In the genomic region with DNA sequence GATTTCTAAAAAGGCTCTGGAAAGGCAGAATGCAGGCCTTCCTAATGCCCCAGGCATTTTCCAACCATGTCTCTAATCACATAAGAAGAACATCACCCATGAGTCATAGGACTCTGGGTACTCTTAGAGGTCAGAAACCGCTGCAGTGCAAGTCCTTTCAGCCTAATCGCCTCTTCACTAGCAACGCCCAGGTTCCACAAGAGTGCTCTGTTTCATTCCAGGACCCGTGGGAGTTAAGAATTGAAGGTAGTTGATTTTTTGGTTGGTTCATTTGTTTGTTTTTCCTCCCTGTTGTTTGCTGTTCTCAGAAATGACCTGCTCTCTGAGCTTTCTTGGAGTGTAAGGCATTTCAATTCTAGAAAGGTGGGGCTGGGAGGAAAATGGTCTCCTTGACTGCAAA, we compare ENCODE assay signal across 8 cellular contexts.
DNase-seq lines count a peak whose midpoint lies in the region; ATAC-seq and TF ChIP-seq lines count a peak whose summit lies in the region.

No MANE protein-coding gene starts in this region.

- no peaks in the 10 kb centered on the region for H3K79me2 ChIP-seq in Karpas-422 (ENCODE audit: low read length)

- H3K4me2 ChIP-seq in Karpas-422 (ENCODE audit: low read depth, low read length, poor library complexity, severe bottlenecking): no peak overlapping the region

- no peaks in the 10 kb centered on the region for H4K20me1 ChIP-seq in Karpas-422 (ENCODE audit: insufficient read depth, low read depth, low read length)

- no peaks in the 10 kb centered on the region for H3K27me3 Mint-ChIP-seq in activated T-helper 1 cell treated with anti-CD3 and anti-CD28 coated beads, Interleukin-12 subunit alpha, Interleukin-12 subunit beta, Interleukin-2, Interleukin-4 antibody, amounts not matched to agents 30 ng/mL and 10 ng/mL and 1 ng/mL, durations not matched to agents 14 hours and 24 hours and 36 hours (ENCODE audit: insufficient read depth)

- peak; percentile 44 for DNase-seq in AG04449 (ENCODE audit: low read depth, low spot score)
- DNase-seq in activated T-helper 1 cell treated with anti-CD3 and anti-CD28 coated beads, Interleukin-12 subunit alpha, Interleukin-12 subunit beta, Interleukin-2, Interleukin-4 antibody, amounts not matched to agents 30 ng/mL and 10 ng/mL and 1 ng/mL, durations not matched to agents 14 hours and 24 hours and 36 hours (ENCODE audit: low spot score): no peak
- DNase-seq in myocyte (ENCODE audit: low read depth): peak; percentile 53
- DNase-seq in effector CD4-positive, alpha-beta T cell: no peak
- no peak for DNase-seq in Karpas-422
- no peak for DNase-seq in NCI-H524 treated with DMSO at 0.1 percent for 48 hours (lab: John Stamatoyannopoulos, UW)

- H3K9me3 Mint-ChIP-seq in activated T-helper 1 cell treated with anti-CD3 and anti-CD28 coated beads, Interleukin-12 subunit alpha, Interleukin-12 subunit beta, Interleukin-2, Interleukin-4 antibody, amounts not matched to agents 30 ng/mL and 10 ng/mL and 1 ng/mL, durations not matched to agents 14 hours and 24 hours and 36 hours: no peaks in the 10 kb centered on the region

- H3K4me3 Mint-ChIP-seq in activated T-helper 1 cell treated with anti-CD3 and anti-CD28 coated beads, Interleukin-12 subunit alpha, Interleukin-12 subunit beta, Interleukin-2, Interleukin-4 antibody, amounts not matched to agents 30 ng/mL and 10 ng/mL and 1 ng/mL, durations not matched to agents 14 hours and 24 hours and 36 hours: peak overlapping the region; percentile 20

- H3K9ac ChIP-seq in Karpas-422 (ENCODE audit: low read length): no peak overlapping the region

- peak; percentile 48 for ATAC-seq in GM18868 (IDR thresholded peaks at IDR 0.05; ENCODE audit: unreplicated experiment)
- peak; percentile 35 for ATAC-seq in HG03457 (IDR thresholded peaks at IDR 0.05; ENCODE audit: unreplicated experiment)

- H3K9me3 ChIP-seq in Karpas-422 (ENCODE audit: low read length): no peaks in the 10 kb centered on the region

- CTCF ChIA-PET in AG04449 (lab: Yijun Ruan, JAX): interaction anchor here (1.3 kb wide), 1 partner anchor 11 kb away, joined by 3 read pairs; no protein-coding TSS in a partner anchor

- no peak overlapping the region for H2AFZ ChIP-seq in Karpas-422 (ENCODE audit: low read length)

- no peak overlapping the region for H3K4me3 ChIP-seq in AG04449 (ENCODE audit: low read depth, low read length)
- no peak overlapping the region for H3K4me3 ChIP-seq in Karpas-422 (ENCODE audit: low read length)

- H3K4me1 ChIP-seq in Karpas-422 (ENCODE audit: low read length): no peaks in the 10 kb centered on the region

- no peaks in the 10 kb centered on the region for H3K36me3 ChIP-seq in Karpas-422 (ENCODE audit: insufficient read depth, low read length)

- no peak for TF ChIP-seq CTCF in AG04449 (IDR thresholded peaks at IDR 0.05; ENCODE audit: insufficient read depth, low read length, missing control alignments)

- intact Hi-C loops in activated T-helper 1 cell treated with anti-CD3 and anti-CD28 coated beads, Interleukin-12 subunit alpha, Interleukin-12 subunit beta, Interleukin-2, Interleukin-4 antibody, amounts not matched to agents 30 ng/mL and 10 ng/mL and 1 ng/mL, durations not matched to agents 14 hours and 24 hours and 36 hours (cut with micrococcal nuclease): loop anchor here (1.0 to 10.0 kb wide), 12 partner anchors 57 to 1528 kb away; no protein-coding TSS in a partner anchor

- POLR2A ChIA-PET in AG04449 (lab: Yijun Ruan, JAX): no interaction called here

- H3K27ac Mint-ChIP-seq in activated T-helper 1 cell treated with anti-CD3 and anti-CD28 coated beads, Interleukin-12 subunit alpha, Interleukin-12 subunit beta, Interleukin-2, Interleukin-4 antibody, amounts not matched to agents 30 ng/mL and 10 ng/mL and 1 ng/mL, durations not matched to agents 14 hours and 24 hours and 36 hours: peak overlapping the region; percentile 77

- no peaks in the 10 kb centered on the region for H3K9me2 ChIP-seq in Karpas-422 (replicated peaks; ENCODE audit: insufficient read depth, low read length)

- peaks cover 73% of the 10 kb centered on the region for H3K4me1 Mint-ChIP-seq in activated T-helper 1 cell treated with anti-CD3 and anti-CD28 coated beads, Interleukin-12 subunit alpha, Interleukin-12 subunit beta, Interleukin-2, Interleukin-4 antibody, amounts not matched to agents 30 ng/mL and 10 ng/mL and 1 ng/mL, durations not matched to agents 14 hours and 24 hours and 36 hours (ENCODE audit: low read depth)

- H3K27me3 ChIP-seq in Karpas-422 (ENCODE audit: low read length): no peaks in the 10 kb centered on the region

- H3K36me3 Mint-ChIP-seq in activated T-helper 1 cell treated with anti-CD3 and anti-CD28 coated beads, Interleukin-12 subunit alpha, Interleukin-12 subunit beta, Interleukin-2, Interleukin-4 antibody, amounts not matched to agents 30 ng/mL and 10 ng/mL and 1 ng/mL, durations not matched to agents 14 hours and 24 hours and 36 hours (ENCODE audit: low read depth): peaks cover 1% of the 10 kb centered on the region

- H3K27ac ChIP-seq in Karpas-422 (ENCODE audit: low read length): no peak overlapping the region

Comparison
In these comparisons a context has a peak if more than half of its experiments do, and no peak if none do; other contexts are left out.
1. DNase-seq: peak in AG04449 (single experiment) and myocyte (single experiment); none in activated T-helper 1 cell treated with anti-CD3 and anti-CD28 coated beads, Interleukin-12 subunit alpha, Interleukin-12 subunit beta, Interleukin-2, Interleukin-4 antibody, amounts not matched to agents 30 ng/mL and 10 ng/mL and 1 ng/mL, durations not matched to agents 14 hours and 24 hours and 36 hours (single experiment), effector CD4-positive, alpha-beta T cell (single experiment), Karpas-422 (single experiment) and NCI-H524 treated with DMSO at 0.1 percent for 48 hours (single experiment).